3 cellular contexts compared by ENCODE assay signal in genomic region chr2:132881540-132881939, GRCh38.
"Had no signal": no experiment of that assay in that cellular context is flagged by ENCODE, and none has a peak within 500 bp of the region (broad histone marks: within the 10 kb centered on the region; RNA-seq: fewer than 3 reads in every experiment).

No MANE protein-coding gene starts in this region.

- DNase-seq: GDM1, GF-D8 had no signal

- H3K4me3 ChIP-seq: GM12878 had no signal

- ATAC-seq: GM12878 had no signal
